Comparison of ENCODE assay signal across 11 cellular contexts in the genomic region with DNA sequence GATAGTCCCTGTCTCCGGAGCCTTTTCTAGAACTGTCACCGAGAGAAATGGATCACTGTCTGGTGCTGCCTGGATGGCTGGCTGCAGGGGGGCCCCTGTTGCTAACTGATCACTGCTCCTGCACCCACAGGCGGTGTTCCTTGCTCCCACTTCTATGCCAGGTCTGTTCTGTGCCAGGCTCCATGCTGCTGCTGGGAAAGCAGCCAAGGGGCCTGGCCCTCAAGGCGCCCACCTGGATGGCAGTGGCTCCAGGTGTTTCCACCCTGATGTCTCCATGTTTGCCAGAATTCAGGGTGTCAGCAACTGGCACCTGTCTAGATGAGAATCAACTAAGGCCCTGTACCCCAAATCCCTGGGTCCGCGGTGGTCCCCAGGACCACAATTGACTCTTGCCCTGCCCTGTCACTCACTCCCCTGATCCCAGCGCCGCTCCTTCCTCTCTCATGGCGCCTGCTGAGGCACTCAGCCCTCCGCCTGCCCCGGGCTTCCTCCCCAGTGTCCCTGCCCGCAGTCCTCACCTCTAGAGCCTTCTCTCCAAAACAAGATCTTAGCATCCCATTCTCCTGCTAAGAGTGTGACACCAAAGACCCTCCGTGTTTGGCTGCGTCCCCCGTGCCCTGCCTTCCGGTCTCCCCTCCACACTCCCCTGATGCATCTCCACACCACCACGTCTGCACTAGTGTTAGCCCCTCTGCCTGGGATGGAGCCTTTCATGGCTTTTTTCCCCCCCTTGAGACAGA.
"Had no signal": no experiment of that assay in that cellular context is flagged by ENCODE, and none has a peak within 500 bp of the region (broad histone marks: within the 10 kb centered on the region; RNA-seq: fewer than 3 reads in every experiment).

No MANE protein-coding gene starts in this region.

- H3K9me3 ChIP-seq: esophagus muscularis mucosa, left lung, pancreas, tibial artery, vagina had no signal

- H3K36me3 ChIP-seq: brain microvascular endothelial cell, esophagus muscularis mucosa, left lung, pancreas, tibial artery, vagina had no signal

- H3K27me3 ChIP-seq: pancreas, vagina had no signal

- H3K4me1 ChIP-seq: esophagus muscularis mucosa, left lung, pancreas, tibial artery, vagina had no signal

- ATAC-seq: left lung, pancreas had no signal

- DNase-seq: activated CD4-positive, alpha-beta T cell treated with anti-CD3 and anti-CD28 coated beads, Interleukin-2, amount 10 ng/mL, durations not matched to agents 7 days and 5 days; activated CD4-positive, CD25-positive, alpha-beta regulatory T cell; activated CD8-positive, alpha-beta memory T cell treated with anti-CD3 and anti-CD28 coated beads for 24 hours; amygdala; brain microvascular endothelial cell had no signal

- H3K4me3 ChIP-seq: esophagus muscularis mucosa, left lung, pancreas, skin epidermis, tibial artery, vagina had no signal

- H3K27ac ChIP-seq: brain microvascular endothelial cell, esophagus muscularis mucosa, left lung, pancreas, skin epidermis, tibial artery, vagina had no signal
